29 cellular contexts compared by ENCODE assay signal in the genomic region with DNA sequence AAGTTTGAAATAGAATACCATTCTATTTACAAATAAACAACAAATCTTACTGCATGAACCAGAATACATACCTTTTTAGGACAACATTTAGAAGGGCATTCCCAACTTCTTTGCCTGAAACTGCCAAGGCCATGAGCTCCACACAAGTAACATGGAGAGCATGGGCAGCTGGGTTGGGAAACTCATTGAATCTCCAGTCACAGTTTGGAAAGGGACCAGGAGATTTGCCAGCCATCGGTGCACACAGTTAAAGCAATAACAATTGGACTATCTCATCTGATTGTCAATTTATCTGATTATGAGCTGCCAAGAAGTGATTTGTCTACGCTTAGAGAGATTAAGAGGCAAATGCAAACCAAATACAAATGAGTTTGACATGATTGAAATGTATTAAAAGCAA. TPM values are rescaled to one million over a fixed set of nuclear protein-coding genes. Genes with fewer than 3 reads are reported as not detected.
DNase-seq lines count a peak whose midpoint lies in the region; ATAC-seq, FAIRE-seq and TF ChIP-seq lines count a peak whose summit lies in the region.
"Had no signal": no experiment of that assay in that cellular context is flagged by ENCODE, and none has a peak within 500 bp of the region (broad histone marks: within the 10 kb centered on the region; RNA-seq: fewer than 3 reads in every experiment).

No MANE protein-coding gene starts in this region.

- FAIRE-seq in K562 (lab: Jason Lieb, UNC) = peak; percentile 15
- FAIRE-seq: GM12878, GM12892, GM18507 had no signal

- intact Hi-C loops in adrenal gland (cut with DNase I) = no loop called here
- intact Hi-C loops in K562 (cut with micrococcal nuclease) = no loop called here

- H3K4me3 ChIP-seq in adrenal gland (no peak overlapping the region), K562 (no peak overlapping the region), osteoblast (ENCODE audit: insufficient read depth, low read length) (no peak overlapping the region)
- H3K4me3 ChIP-seq: BLaER1, GM12878 had no signal

- H3K4me1 ChIP-seq in adrenal gland (replicated peaks in 1 of 2) (no peaks in the 10 kb centered on the region), K562 (replicated peaks in 1 of 2; ENCODE audit: control insufficient read depth in 2 of 2, insufficient read depth in 2 of 2, low read length in 2 of 2) (no peaks in the 10 kb centered on the region), osteoblast (ENCODE audit: insufficient read depth, low read length) (no peaks in the 10 kb centered on the region)
- H3K4me1 ChIP-seq: BE2C, BLaER1 had no signal

- TF ChIP-seq CTCF in adrenal gland (IDR thresholded peaks at IDR 0.05) = no peak
- TF ChIP-seq CTCF in K562 (IDR thresholded peaks at IDR 0.05 in 2 of 3, conservative IDR thresholded peaks at IDR 0.05 in 1 of 3; ENCODE audit: insufficient read depth in 2 of 3, low read depth in 1 of 3, low read length in 3 of 3) = no peak
- TF ChIP-seq CTCF in osteoblast (IDR thresholded peaks at IDR 0.05; ENCODE audit: extremely low read depth, low read depth, low read length) = no peak

- ATAC-seq in K562 (no peak), GM21515 (IDR thresholded peaks at IDR 0.05; ENCODE audit: unreplicated experiment) (no peak), HG03442 (IDR thresholded peaks at IDR 0.05; ENCODE audit: unreplicated experiment) (no peak)
- ATAC-seq: GM12878 had no signal

- H3K9me1 ChIP-seq in K562 (ENCODE audit: control insufficient read depth, insufficient read depth, low read length) = no peaks in the 10 kb centered on the region

- H3K4me2 ChIP-seq in K562 (ENCODE audit: insufficient read depth, low read length) (no peak overlapping the region), osteoblast (ENCODE audit: insufficient read depth, low read length) (no peak overlapping the region)
- H3K4me2 ChIP-seq: BLaER1 had no signal

- DNase-seq in adrenal gland (peak in 4 of 7 donors; percentile 13 to 53 (median 34)), K562 (ENCODE audit: extremely low read depth in 1 of 4, low spot score in 3 of 4) (no peak), osteoblast (ENCODE audit: insufficient read length, low spot score, missing footprints) (peak; percentile 11)
- DNase-seq: 8988T; ACHN; BE2C; C1 segment of cervical spinal cord; CD4-positive, alpha-beta memory T cell; CD4-positive, CD25-positive, alpha-beta regulatory T cell; CD8-positive, alpha-beta memory T cell; COR-L47; DMS 273 treated with DMSO at 0.1 percent for 48 hours; DMS153; DMS53; DMS79; DND-41; EL; GDM1 had no signal

- no peak for TF ChIP-seq RAD21 in K562 (CRISPR knock-in tag; conservative IDR thresholded peaks at IDR 0.05 in 1 of 2, IDR thresholded peaks at IDR 0.05 in 1 of 2)

- H3K79me2 ChIP-seq in K562 (ENCODE audit: control insufficient read depth, insufficient read depth, low read length) (no peaks in the 10 kb centered on the region), osteoblast (ENCODE audit: insufficient read depth, low read length) (no peaks in the 10 kb centered on the region)

- TF ChIP-seq EP300 in K562 (IDR thresholded peaks at IDR 0.05; ENCODE audit: low read length) = no peak

- H3K27me3 ChIP-seq in adrenal gland (no peaks in the 10 kb centered on the region), K562 (ENCODE audit: control insufficient read depth in 2 of 2, insufficient read depth in 2 of 2, low read length in 2 of 2) (no peaks in the 10 kb centered on the region), osteoblast (ENCODE audit: insufficient read depth, low read length) (no peaks in the 10 kb centered on the region)
- H3K27me3 ChIP-seq: BE2C, BLaER1 had no signal

- H3K27ac ChIP-seq in adrenal gland = no peak overlapping the region
- no peak overlapping the region for H3K27ac ChIP-seq in K562 (ENCODE audit: extremely low read depth, low read depth, low read length)
- no peak overlapping the region for H3K27ac ChIP-seq in osteoblast (ENCODE audit: low read depth, low read length)
- H3K27ac ChIP-seq: BLaER1 had no signal

- CTCF ChIA-PET in K562 (lab: Yijun Ruan, JAX; ENCODE audit: low intra/inter-chr PET ratio) = no interaction called here

- H3K9me3 ChIP-seq in adrenal gland (replicated peaks in 1 of 3) (no peaks in the 10 kb centered on the region), K562 (replicated peaks; ENCODE audit: control insufficient read depth, insufficient read depth, low read depth, low read length) (no peaks in the 10 kb centered on the region), osteoblast (ENCODE audit: low read depth, low read length) (no peaks in the 10 kb centered on the region)
- H3K9me3 ChIP-seq: BE2C, BLaER1 had no signal

- H3K9ac ChIP-seq in K562 (ENCODE audit: insufficient read depth in 1 of 2, low read depth in 2 of 2, low read length in 2 of 2) = no peak overlapping the region
- H3K9ac ChIP-seq: BLaER1 had no signal

- POLR2A ChIA-PET in K562 (lab: Yijun Ruan, JAX) = no interaction called here

- H2AFZ ChIP-seq in K562 (ENCODE audit: low read depth, low read length) (no peak overlapping the region), osteoblast (ENCODE audit: low read length) (no peak overlapping the region)

- H3K36me3 ChIP-seq in adrenal gland (replicated peaks in 1 of 2) (peaks cover 0 to 97% of the 10 kb centered on the region in 2 donors), K562 (ENCODE audit: control insufficient read depth, insufficient read depth, low read length) (peaks cover 82% of the 10 kb centered on the region), osteoblast (ENCODE audit: insufficient read depth, low read length) (peaks cover 76% of the 10 kb centered on the region)

- in situ Hi-C loops in K562 (cut with MboI) = no loop called here

- TF ChIP-seq POLR2A in adrenal gland (IDR thresholded peaks at IDR 0.05) (no peak), K562 (conservative IDR thresholded peaks at IDR 0.05) (no peak)

- BruUV-seq in K562 (replicated peaks; lab: Mats Ljungman, UMichigan) = no TSS peak

- no peaks in the 10 kb centered on the region for H4K20me1 ChIP-seq in K562 (replicated peaks; ENCODE audit: control insufficient read depth, insufficient read depth, low read length)
- no peaks in the 10 kb centered on the region for H4K20me1 ChIP-seq in osteoblast (ENCODE audit: insufficient read depth, low read length)
- H4K20me1 ChIP-seq: BLaER1 had no signal

- WGBS in adrenal gland, 4 donors = 49 to 71% (median 64%) methylated on average over 2 of the region's 2 CpGs
- 91% methylated on average over 2 of the region's 2 CpGs for WGBS in K562 (ENCODE audit: insufficient coverage, low coverage, missing lambda C conversion rate)

RNA-seq across cellular contexts. Expression of gene ARG1, which starts 19.9 kb away (rescaled TPM):
- total RNA-seq in adrenal gland (under 1 TPM in 4 of 8 donors, not detected in 4; 0.28 to 0.68 (median 0.46) TPM), K562 (2014; rRNA removed) (0.09 TPM in 1 of 2 replicates, not detected in the other), K562 (2014; rRNA removed; fragmentation: Illumina TruSeq; extraction: Trizol) (0.07 TPM in 1 of 2 replicates, not detected in the other), K562 (2015; rRNA removed; fragmentation: Illumina TruSeq; extraction: Trizol) (not detected in 2 replicates), K562 (2021) (0.11 and 0.20 TPM in 2 replicates), osteoblast (not detected in 2 replicates)
- polyA plus RNA-seq in adrenal gland (under 1 TPM; 0.20 to 0.64 (median 0.48) TPM), K562 (2011; rRNA removed) (0.05 and 0.20 TPM in 2 replicates), K562 (2014; fragmentation: Illumina TruSeq; extraction: Trizol) (not detected in 2 replicates), K562 (2014; fragmentation: Nextera tagmentation; extraction: Ambion mirVana) (under 1 TPM in 1 of 2 experiments, not detected in 1; 0.03 TPM), K562 (2014; rRNA removed) (0.07 TPM in 1 of 2 replicates, not detected in the other)
- not detected in 2 replicates for total RNA-seq in K562 (2011; cell fraction: chromatin; rRNA removed; ENCODE audit: low replicate concordance)
- total RNA-seq in K562 (2011; cell fraction: nucleolus; rRNA removed) = not detected in 2 replicates
- total RNA-seq in K562 (2011; cell fraction: nucleoplasm; rRNA removed) = not detected in 2 replicates
- not detected in 2 replicates for polyA plus RNA-seq in K562 (2011; cell fraction: cytosol; rRNA removed)
- polyA plus RNA-seq in K562 (2011; cell fraction: nucleus; rRNA removed) = not detected in 2 replicates
- polyA plus RNA-seq in K562 (2012) = 0.05 and 0.08 TPM in 2 replicates
- 0.21 and 0.35 TPM in 2 replicates for polyA minus RNA-seq in K562 (2011; rRNA and poly(A)+ RNA removed)
- polyA minus RNA-seq in K562 (2011; cell fraction: cytosol; rRNA and poly(A)+ RNA removed) = not detected in 2 replicates
- polyA minus RNA-seq in K562 (2011; cell fraction: nucleus; rRNA and poly(A)+ RNA removed) = not detected in 2 replicates
- total RNA-seq: A673; CD4-positive, alpha-beta memory T cell; CD8-positive, alpha-beta memory T cell; Daoy; G401 had no signal
- polyA plus RNA-seq: AG04450; CD14-positive monocyte; CD8-positive, alpha-beta memory T cell; GM12878 had no signal

RNA-seq across cellular contexts. Expression of gene MED23, which starts 35.1 kb away (rescaled TPM):
- 10 to 100 TPM; 16.9 to 37.9 (median 29.6) TPM for total RNA-seq in adrenal gland
- 10 to 100 TPM; 18.5 to 27.0 (median 20.1) TPM for polyA plus RNA-seq in adrenal gland
- 76.0 and 208 TPM in 2 replicates for total RNA-seq in K562 (2011; cell fraction: chromatin; rRNA removed; ENCODE audit: low replicate concordance)
- 27.5 and 37.9 TPM in 2 replicates for total RNA-seq in K562 (2011; cell fraction: nucleolus; rRNA removed)
- total RNA-seq in K562 (2011; cell fraction: nucleoplasm; rRNA removed) = 64.8 and 77.9 TPM in 2 replicates
- 19.7 and 20.5 TPM in 2 replicates for total RNA-seq in K562 (2014; rRNA removed)
- total RNA-seq in K562 (2014; rRNA removed; fragmentation: Illumina TruSeq; extraction: Trizol) = 37.1 and 38.5 TPM in 2 replicates
- total RNA-seq in K562 (2015; rRNA removed; fragmentation: Illumina TruSeq; extraction: Trizol) = 34.6 and 40.3 TPM in 2 replicates
- 27.1 and 27.2 TPM in 2 replicates for total RNA-seq in K562 (2021)
- 61.2 and 66.2 TPM in 2 replicates for polyA plus RNA-seq in K562 (2011; rRNA removed)
- polyA plus RNA-seq in K562 (2011; cell fraction: cytosol; rRNA removed) = 15.9 and 32.1 TPM in 2 replicates
- 111 and 216 TPM in 2 replicates for polyA plus RNA-seq in K562 (2011; cell fraction: nucleus; rRNA removed)
- 12.4 and 12.6 TPM in 2 replicates for polyA plus RNA-seq in K562 (2012)
- 24.0 and 28.6 TPM in 2 replicates for polyA plus RNA-seq in K562 (2014; fragmentation: Illumina TruSeq; extraction: Trizol)
- 10 to 100 TPM; 13.7 to 20.0 TPM for polyA plus RNA-seq in K562 (2014; fragmentation: Nextera tagmentation; extraction: Ambion mirVana)
- polyA plus RNA-seq in K562 (2014; rRNA removed) = 22.8 and 25.2 TPM in 2 replicates
- 83.5 and 98.6 TPM in 2 replicates for polyA minus RNA-seq in K562 (2011; rRNA and poly(A)+ RNA removed)
- 21.8 and 27.6 TPM in 2 replicates for polyA minus RNA-seq in K562 (2011; cell fraction: cytosol; rRNA and poly(A)+ RNA removed)
- polyA minus RNA-seq in K562 (2011; cell fraction: nucleus; rRNA and poly(A)+ RNA removed) = 58.7 and 124 TPM in 2 replicates
- total RNA-seq in osteoblast = 33.9 and 34.0 TPM in 2 replicates

RNA-seq across cellular contexts. Expression of gene ENPP3, which starts 44.2 kb away (rescaled TPM):
- total RNA-seq in adrenal gland (10 to 100 TPM in 5 of 8 donors, 1 to 10 TPM in 3; 6.3 to 18.4 (median 11.8) TPM), K562 (2014; rRNA removed) (14.0 and 18.5 TPM in 2 replicates), K562 (2014; rRNA removed; fragmentation: Illumina TruSeq; extraction: Trizol) (27.1 and 27.9 TPM in 2 replicates), K562 (2015; rRNA removed; fragmentation: Illumina TruSeq; extraction: Trizol) (20.7 and 23.0 TPM in 2 replicates), K562 (2021) (17.7 and 22.3 TPM in 2 replicates), osteoblast (under 0.01 TPM in 1 of 2 replicates, not detected in the other)
- polyA plus RNA-seq in adrenal gland (10 to 100 TPM in 1 of 3 donors, 1 to 10 TPM in 2; 4.9 to 17.8 (median 5.9) TPM), K562 (2011; rRNA removed) (21.6 and 32.8 TPM in 2 replicates), K562 (2014; fragmentation: Illumina TruSeq; extraction: Trizol) (18.1 and 21.6 TPM in 2 replicates), K562 (2014; fragmentation: Nextera tagmentation; extraction: Ambion mirVana) (10 to 100 TPM; 15.1 to 23.5 TPM), K562 (2014; rRNA removed) (17.4 and 17.8 TPM in 2 replicates)
- 51.5 and 84.3 TPM in 2 replicates for total RNA-seq in K562 (2011; cell fraction: chromatin; rRNA removed; ENCODE audit: low replicate concordance)
- 30.4 and 31.7 TPM in 2 replicates for total RNA-seq in K562 (2011; cell fraction: nucleolus; rRNA removed)
- total RNA-seq in K562 (2011; cell fraction: nucleoplasm; rRNA removed) = 43.2 and 48.7 TPM in 2 replicates
- polyA plus RNA-seq in K562 (2011; cell fraction: cytosol; rRNA removed) = 7.3 and 11.4 TPM in 2 replicates
- polyA plus RNA-seq in K562 (2011; cell fraction: nucleus; rRNA removed) = 26.8 and 29.1 TPM in 2 replicates
- polyA plus RNA-seq in K562 (2012) = 14.6 and 15.7 TPM in 2 replicates
- 36.6 and 42.0 TPM in 2 replicates for polyA minus RNA-seq in K562 (2011; rRNA and poly(A)+ RNA removed)
- polyA minus RNA-seq in K562 (2011; cell fraction: cytosol; rRNA and poly(A)+ RNA removed) = 4.6 and 9.1 TPM in 2 replicates
- 22.2 and 36.7 TPM in 2 replicates for polyA minus RNA-seq in K562 (2011; cell fraction: nucleus; rRNA and poly(A)+ RNA removed)
- total RNA-seq: Daoy, G401, GM12878 had no signal
- polyA plus RNA-seq: CD14-positive monocyte had no signal

Comparison
In these comparisons a context has a peak if more than half of its experiments do, and no peak if none do; other contexts are left out.
1. DNase-seq: peak in adrenal gland (4 of 7) and osteoblast (single experiment); none in K562 (0 of 4).